Comparison of ENCODE assay signal across 9 cellular contexts in genomic region chr2:238439912-238440311, GRCh38. TPM values are rescaled to one million over a fixed set of nuclear protein-coding genes. Genes with fewer than 3 reads are reported as not detected.
A peak's percentile ranks its signal among the peaks of the same experiment; 100 is the strongest.
DNase-seq lines count a peak whose midpoint lies in the region; ATAC-seq and TF ChIP-seq lines count a peak whose summit lies in the region.
"Had no signal": no experiment of that assay in that cellular context is flagged by ENCODE, and none has a peak within 500 bp of the region (broad histone marks: within the 10 kb centered on the region; RNA-seq: fewer than 3 reads in every experiment).

No MANE protein-coding gene starts in this region.

- H3K27me3 ChIP-seq in subcutaneous abdominal adipose tissue (ENCODE audit: control insufficient read depth in 5 of 5, insufficient read depth in 4 of 5, low read length in 5 of 5) (no peaks in the 10 kb centered on the region), transverse colon (no peaks in the 10 kb centered on the region), lower lobe of right lung (ENCODE audit: low read depth) (no peaks in the 10 kb centered on the region)

- peaks cover 12 to 43% of the 10 kb centered on the region in 2 donors for H3K36me3 Mint-ChIP-seq in activated T-cell treated with anti-CD3 and anti-CD28 coated beads, Interleukin-2, amount 50 U/mL, for 72 hours (ENCODE audit: insufficient read depth in 2 of 2)
- H3K36me3 Mint-ChIP-seq in activated CD4-positive, alpha-beta memory T cell treated with anti-CD3 and anti-CD28 coated beads for 36 hours: peaks cover 55% of the 10 kb centered on the region

- no peak for TF ChIP-seq CTCF in fibroblast of mammary gland (conservative IDR thresholded peaks at IDR 0.05; ENCODE audit: control insufficient read depth, insufficient read depth, low read depth, low read length)
- no peak for TF ChIP-seq CTCF in transverse colon (IDR thresholded peaks at IDR 0.05)
- TF ChIP-seq CTCF in lower lobe of right lung (IDR thresholded peaks at IDR 0.05): no peak

- H3K9me3 Mint-ChIP-seq in activated T-cell treated with anti-CD3 and anti-CD28 coated beads, Interleukin-2, amount 50 U/mL, for 72 hours: no peaks in the 10 kb centered on the region
- no peaks in the 10 kb centered on the region for H3K9me3 Mint-ChIP-seq in activated CD4-positive, alpha-beta memory T cell treated with anti-CD3 and anti-CD28 coated beads for 36 hours

- CTCF ChIA-PET in activated CD4-positive, alpha-beta memory T cell treated with anti-CD3 and anti-CD28 coated beads for 36 hours (lab: Charles Lee): interaction anchor here (1.2 kb wide), 1 partner anchor 21 kb away, joined by 5 read pairs; no protein-coding TSS in a partner anchor

- TF ChIP-seq POLR2A in transverse colon (IDR thresholded peaks at IDR 0.05): no peak

- H3K36me3 ChIP-seq in subcutaneous abdominal adipose tissue (ENCODE audit: control insufficient read depth in 5 of 5, insufficient read depth in 5 of 5, low read length in 5 of 5): peaks cover 0 to 26% (median 19%) of the 10 kb centered on the region in 5 donors
- peaks cover 0 to 28% (median 15%) of the 10 kb centered on the region in 4 donors for H3K36me3 ChIP-seq in transverse colon
- H3K36me3 ChIP-seq in lower lobe of right lung: peaks cover 62% of the 10 kb centered on the region
- H3K36me3 ChIP-seq: prostate gland had no signal

- H3K27me3 Mint-ChIP-seq in activated T-cell treated with anti-CD3 and anti-CD28 coated beads, Interleukin-2, amount 50 U/mL, for 72 hours (ENCODE audit: low read depth): no peaks in the 10 kb centered on the region
- H3K27me3 Mint-ChIP-seq in activated CD4-positive, alpha-beta memory T cell treated with anti-CD3 and anti-CD28 coated beads for 36 hours: no peaks in the 10 kb centered on the region

- ATAC-seq in activated T-cell treated with anti-CD3 and anti-CD28 coated beads, Interleukin-2, amount 50 U/mL, for 72 hours (replicated peaks in 1 of 2): peak; percentile 58 to 67
- no peak for ATAC-seq in lower lobe of right lung

- H3K9ac ChIP-seq in subcutaneous abdominal adipose tissue (ENCODE audit: low read length in 5 of 5): peak overlapping the region in 1 of 5 donors; percentile 19

- POLR2A ChIA-PET in activated CD4-positive, alpha-beta memory T cell treated with anti-CD3 and anti-CD28 coated beads for 36 hours (lab: Charles Lee): interaction anchor here (2.0 to 2.5 kb wide), 2 partner anchors 12 to 151 kb away, joined by 8 to 13 read pairs; partner anchors contain the start of gene PER2

- peaks cover 38% of the 10 kb centered on the region for H3K4me1 Mint-ChIP-seq in activated T-cell treated with anti-CD3 and anti-CD28 coated beads, Interleukin-2, amount 50 U/mL, for 72 hours (ENCODE audit: low read depth)
- H3K4me1 Mint-ChIP-seq in activated CD4-positive, alpha-beta memory T cell treated with anti-CD3 and anti-CD28 coated beads for 36 hours (ENCODE audit: low read depth): peaks cover 47% of the 10 kb centered on the region

- peak overlapping the region; percentile 52 to 69 for H3K4me3 Mint-ChIP-seq in activated T-cell treated with anti-CD3 and anti-CD28 coated beads, Interleukin-2, amount 50 U/mL, for 72 hours
- peak overlapping the region; percentile 56 for H3K4me3 Mint-ChIP-seq in activated CD4-positive, alpha-beta memory T cell treated with anti-CD3 and anti-CD28 coated beads for 36 hours

- peaks cover 3 to 23% (median 16%) of the 10 kb centered on the region in 5 donors for H3K4me1 ChIP-seq in subcutaneous abdominal adipose tissue (ENCODE audit: control insufficient read depth in 5 of 5, insufficient read depth in 5 of 5, low read length in 5 of 5)
- H3K4me1 ChIP-seq in transverse colon: peaks cover 0 to 8% (median 1%) of the 10 kb centered on the region in 4 donors
- H3K4me1 ChIP-seq in lower lobe of right lung: peaks cover 29% of the 10 kb centered on the region
- H3K4me1 ChIP-seq: prostate gland had no signal

- H3K9me3 ChIP-seq in subcutaneous abdominal adipose tissue (ENCODE audit: control insufficient read depth in 5 of 5, low read length in 5 of 5) (no peaks in the 10 kb centered on the region), transverse colon (no peaks in the 10 kb centered on the region), lower lobe of right lung (no peaks in the 10 kb centered on the region)
- H3K9me3 ChIP-seq: prostate gland had no signal

- peak overlapping the region; percentile 45 for H3K27ac ChIP-seq in subcutaneous abdominal adipose tissue (ENCODE audit: low read depth, low read length)
- no peak overlapping the region for H3K27ac ChIP-seq in transverse colon
- H3K27ac ChIP-seq in lower lobe of right lung: no peak overlapping the region

- WGBS in transverse colon (ENCODE audit: low coverage in 1 of 2), 2 donors: 78 to 81% methylated on average over 2 of the region's 2 CpGs

- H3K4me3 ChIP-seq in fibroblast of mammary gland (ENCODE audit: control insufficient read depth, low read depth, low read length) (no peak overlapping the region), subcutaneous abdominal adipose tissue (ENCODE audit: low read depth in 1 of 5, low read length in 5 of 5) (no peak overlapping the region), transverse colon (no peak overlapping the region), lower lobe of right lung (no peak overlapping the region)
- H3K4me3 ChIP-seq: prostate gland had no signal

- in situ Hi-C loops in transverse colon (cut with MboI; ENCODE audit: low pct_ligation_motif_present in 1 of 4, low pct_unique_long_range_greater_than_20kb in 1 of 4, low sequenced_read_pairs in 3 of 4): no loop called here

- peak in 1 of 2 donors; percentile 37 for DNase-seq in activated T-cell treated with anti-CD3 and anti-CD28 coated beads, Interleukin-2, amount 50 U/mL, for 72 hours
- no peak for DNase-seq in activated T-cell treated with anti-CD3 and anti-CD28 coated beads, Interleukin-2, amount 50 U/mL, for 48 hours
- no peak for DNase-seq in activated CD4-positive, alpha-beta memory T cell treated with anti-CD3 and anti-CD28 coated beads for 36 hours
- DNase-seq in fibroblast of mammary gland (ENCODE audit: low read depth): peak; percentile 44
- no peak for DNase-seq in transverse colon
- no peak for DNase-seq in lower lobe of right lung
- DNase-seq in MV-4-11 (lab: John Stamatoyannopoulos, UW): no peak

- intact Hi-C loops in activated CD4-positive, alpha-beta memory T cell treated with anti-CD3 and anti-CD28 coated beads for 36 hours (cut with micrococcal nuclease): loop anchor here (1.0 kb wide), 2 partner anchors 14 to 152 kb away; partner anchors contain the start of genes ASB1 and PER2
- intact Hi-C loops in transverse colon (cut with DNase I; ENCODE audit: low total_unique reads): no loop called here
- intact Hi-C loops in lower lobe of right lung (cut with DNase I): no loop called here

- TF ChIP-seq EP300 in transverse colon (IDR thresholded peaks at IDR 0.05; ENCODE audit: low read depth): no peak

- peak overlapping the region; percentile 27 for H3K27ac Mint-ChIP-seq in activated T-cell treated with anti-CD3 and anti-CD28 coated beads, Interleukin-2, amount 50 U/mL, for 72 hours
- H3K27ac Mint-ChIP-seq in activated CD4-positive, alpha-beta memory T cell treated with anti-CD3 and anti-CD28 coated beads for 36 hours: peak overlapping the region; percentile 53

RNA-seq across cellular contexts. Expression of gene ASB1, which starts 13.2 kb away (rescaled TPM):
- total RNA-seq in activated T-cell treated with anti-CD3 and anti-CD28 coated beads, Interleukin-2, amount 50 U/mL, for 72 hours: 10 to 100 TPM; 49.2 to 52.3 TPM
- total RNA-seq in activated CD4-positive, alpha-beta memory T cell treated with anti-CD3 and anti-CD28 coated beads for 36 hours: 10 to 100 TPM; 34.6 to 38.8 TPM
- total RNA-seq in transverse colon (10 to 100 TPM in 3 of 4 donors, 1 to 10 TPM in 1; 9.4 to 48.3 (median 17.2) TPM), lower lobe of right lung (20.7 TPM)

Comparison
In these comparisons a context has a peak if more than half of its experiments do, and no peak if none do; other contexts are left out.
1. ATAC-seq: peak in activated T-cell treated with anti-CD3 and anti-CD28 coated beads, Interleukin-2, amount 50 U/mL, for 72 hours (2 of 2); none in lower lobe of right lung (0 of 2).